ENCODE assay signal across 8 cellular contexts in genomic region chr4:139560396-139561084, GRCh38. TPM values are rescaled to one million over a fixed set of nuclear protein-coding genes. Genes with fewer than 3 reads are reported as not detected.
DNase-seq lines count a peak whose midpoint lies in the region; TF ChIP-seq lines count a peak whose summit lies in the region.

No MANE protein-coding gene starts in this region.

- peaks cover 50% of the 10 kb centered on the region for H3K4me1 Mint-ChIP-seq in dendritic cell treated with granulocyte-macrophage colony-stimulating factor and Interleukin-4, amounts not matched to agents 40 ng/mL and 50 ng/mL, for 4 days (ENCODE audit: low read depth)
- peaks cover 39% of the 10 kb centered on the region for H3K4me1 Mint-ChIP-seq in HFFc6 (ENCODE audit: low read depth)
- H3K4me1 Mint-ChIP-seq in endothelial cell (ENCODE audit: unreplicated experiment), result peaks cover 6% of the 10 kb centered on the region

- H3K4me3 ChIP-seq in NB4 (ENCODE audit: low read depth, low read length), result no peak overlapping the region

- no peak overlapping the region for H3K4me3 Mint-ChIP-seq in dendritic cell treated with granulocyte-macrophage colony-stimulating factor and Interleukin-4, amounts not matched to agents 40 ng/mL and 50 ng/mL, for 4 days
- H3K4me3 Mint-ChIP-seq in HFFc6 (no peak overlapping the region), endothelial cell (ENCODE audit: unreplicated experiment) (no peak overlapping the region)

- peaks cover 18% of the 10 kb centered on the region for H3K36me3 Mint-ChIP-seq in dendritic cell treated with granulocyte-macrophage colony-stimulating factor and Interleukin-4, amounts not matched to agents 40 ng/mL and 50 ng/mL, for 4 days (ENCODE audit: low read depth)
- H3K36me3 Mint-ChIP-seq in HFFc6 (ENCODE audit: low read depth) (no peaks in the 10 kb centered on the region), endothelial cell (ENCODE audit: low read depth, unreplicated experiment) (no peaks in the 10 kb centered on the region)

- no peaks in the 10 kb centered on the region for H3K9me3 Mint-ChIP-seq in dendritic cell treated with granulocyte-macrophage colony-stimulating factor and Interleukin-4, amounts not matched to agents 40 ng/mL and 50 ng/mL, for 4 days
- H3K9me3 Mint-ChIP-seq in HFFc6 (no peaks in the 10 kb centered on the region), endothelial cell (ENCODE audit: unreplicated experiment) (no peaks in the 10 kb centered on the region)

- intact Hi-C loops in dendritic cell treated with granulocyte-macrophage colony-stimulating factor and Interleukin-4, amounts not matched to agents 40 ng/mL and 50 ng/mL, for 4 days (cut with micrococcal nuclease), result no loop called here

- H3K27me3 Mint-ChIP-seq in dendritic cell treated with granulocyte-macrophage colony-stimulating factor and Interleukin-4, amounts not matched to agents 40 ng/mL and 50 ng/mL, for 4 days, result peaks cover 7% of the 10 kb centered on the region
- peaks cover 23% of the 10 kb centered on the region for H3K27me3 Mint-ChIP-seq in HFFc6 (ENCODE audit: insufficient read depth)
- peaks cover 11% of the 10 kb centered on the region for H3K27me3 Mint-ChIP-seq in endothelial cell (ENCODE audit: unreplicated experiment)

- peak overlapping the region; percentile 85 for H3K27ac Mint-ChIP-seq in dendritic cell treated with granulocyte-macrophage colony-stimulating factor and Interleukin-4, amounts not matched to agents 40 ng/mL and 50 ng/mL, for 4 days
- no peak overlapping the region for H3K27ac Mint-ChIP-seq in HFFc6
- H3K27ac Mint-ChIP-seq in endothelial cell (ENCODE audit: unreplicated experiment), result no peak overlapping the region

- DNase-seq in GM13976 (ENCODE audit: low spot score) (peak; percentile 47), NB4 (ENCODE audit: low read depth) (peak; percentile 88), pulmonary artery endothelial cell (ENCODE audit: low read depth, low spot score) (peak; percentile 27), HFFc6 (no peak), NCI-H1105 treated with DMSO at 0.1 percent for 48 hours (lab: John Stamatoyannopoulos, UW) (no peak), endothelial cell (ENCODE audit: low spot score) (no peak)
- DNase-seq in activated CD4-positive, alpha-beta T cell treated with anti-CD3 and anti-CD28 coated beads for 48 hours, result no peak

- in situ Hi-C loops in GM13976 (cut with MboI; ENCODE audit: low sequenced_read_pairs, unreplicated experiment), result no loop called here

- no peak for TF ChIP-seq POLR2A in NB4 (IDR thresholded peaks at IDR 0.05; ENCODE audit: extremely low read depth, insufficient read length)

- TF ChIP-seq CTCF in GM13976 (IDR thresholded peaks at IDR 0.05; ENCODE audit: borderline replicate concordance, control extremely low read depth, extremely low read depth, insufficient read depth, missing control alignments), result no peak
- TF ChIP-seq CTCF in NB4 (IDR thresholded peaks at IDR 0.05; ENCODE audit: low read depth, low read length), result no peak
- TF ChIP-seq CTCF in HFFc6 (IDR thresholded peaks at IDR 0.05), result no peak
- no peak for TF ChIP-seq CTCF in endothelial cell (IDR thresholded peaks at IDR 0.05; ENCODE audit: unreplicated experiment)

RNA-seq across cellular contexts. Expression of gene SETD7, which starts 4.5 kb away (rescaled TPM):
- total RNA-seq in pulmonary artery endothelial cell (64.5 and 85.0 TPM in 2 replicates), endothelial cell (ENCODE audit: unreplicated experiment) (8.4 TPM)
- 10 to 100 TPM; 61.5 to 86.6 (median 67.9) TPM for total RNA-seq in HFFc6 (2021; fragmentation: NEBNext Ultra II Directional; extraction: Animal tissue kit (Norgen Biotek cat#: 25700))

Comparison
In these comparisons a context has a peak if more than half of its experiments do, and no peak if none do; other contexts are left out.
1. DNase-seq: peak in GM13976 (single experiment), NB4 (single experiment) and pulmonary artery endothelial cell (single experiment); none in HFFc6 (single experiment), NCI-H1105 treated with DMSO at 0.1 percent for 48 hours (single experiment), endothelial cell (single experiment) and activated CD4-positive, alpha-beta T cell treated with anti-CD3 and anti-CD28 coated beads for 48 hours (single experiment).